Comparison of ENCODE assay signal across 8 cellular contexts in genomic region chr10:62373995-62374861, GRCh38. TPM values are rescaled to one million over a fixed set of nuclear protein-coding genes. Genes with fewer than 3 reads are reported as not detected.
DNase-seq lines count a peak whose midpoint lies in the region; ATAC-seq and TF ChIP-seq lines count a peak whose summit lies in the region.

TSS of gene ZNF365 (plus strand) at chr10:62374369. CDS start at chr10:62376194, 1,825 bp downstream.

- H3K27ac ChIP-seq in Peyer's patch (no peak within 1 kb of the TSS), heart right ventricle (peak within 1 kb of the TSS in 6 of 10 donors; percentile 22 to 67 (median 60)), trophoblast cell (ENCODE audit: low read depth, low read length) (no peak within 1 kb of the TSS)

- no peak within 1 kb of the TSS for H4K12ac ChIP-seq in trophoblast cell (ENCODE audit: low read depth, low read length)

- H3K4me1 ChIP-seq in Peyer's patch (peaks cover 0 to 9% (median 4%) of the 10 kb centered on the region in 4 donors), heart right ventricle (peaks cover 0 to 13% (median 5%) of the 10 kb centered on the region in 9 donors), trophoblast cell (ENCODE audit: control insufficient read depth in 1 of 2, insufficient read depth in 2 of 2, low read length in 2 of 2) (peaks cover 0 to 5% of the 10 kb centered on the region in 2 experiments)

- peak; percentile 38 for DNase-seq in GM20000 (ENCODE audit: low spot score)
- DNase-seq in Peyer's patch: peak in 1 of 3 donors; percentile 48
- peak; percentile 16 to 25 for DNase-seq in heart right ventricle
- DNase-seq in trophoblast cell: peak in 1 of 2 donors; percentile 20

- peak; percentile 38 to 81 (median 60) for ATAC-seq in heart right ventricle
- ATAC-seq in HG02571 (IDR thresholded peaks at IDR 0.05; ENCODE audit: unreplicated experiment): no peak
- no peak for ATAC-seq in GM18502 (IDR thresholded peaks at IDR 0.05; ENCODE audit: poor library complexity, unreplicated experiment)
- no peak for ATAC-seq in GM19467 (IDR thresholded peaks at IDR 0.05; ENCODE audit: unreplicated experiment)

- WGBS in heart right ventricle, 2 donors: 2 to 3% methylated on average over 67 to 73 of the region's 73 CpGs
- WGBS in trophoblast cell (ENCODE audit: extremely low coverage, insufficient coverage, insufficient read length): no CpG with 5 or more reads among the region's 73 CpGs

- H3K9me3 Mint-ChIP-seq in activated naive CD8-positive, alpha-beta T cell (ENCODE audit: low read depth): no peaks in the 10 kb centered on the region

- H3K36me3 ChIP-seq in Peyer's patch (no peaks in the 10 kb centered on the region), heart right ventricle (no peaks in the 10 kb centered on the region), trophoblast cell (ENCODE audit: control insufficient read depth in 1 of 2, insufficient read depth in 2 of 2, low read length in 2 of 2) (no peaks in the 10 kb centered on the region)

- H3K9me3 ChIP-seq in Peyer's patch (no peaks in the 10 kb centered on the region), heart right ventricle (no peaks in the 10 kb centered on the region), trophoblast cell (ENCODE audit: insufficient read depth, low read depth, low read length) (no peaks in the 10 kb centered on the region)

- no peak within 1 kb of the TSS for H2AK5ac ChIP-seq in trophoblast cell (ENCODE audit: low read length)

- H2BK5ac ChIP-seq in trophoblast cell (ENCODE audit: low read depth, low read length, poor library complexity): no peak within 1 kb of the TSS

- peak within 1 kb of the TSS; percentile 87 for H3K4me2 ChIP-seq in trophoblast cell (ENCODE audit: low read length)

- peaks cover 3% of the 10 kb centered on the region for H3K36me3 Mint-ChIP-seq in activated naive CD8-positive, alpha-beta T cell

- TF ChIP-seq POLR2A in Peyer's patch (IDR thresholded peaks at IDR 0.05): no peak

- H3K27me3 ChIP-seq in Peyer's patch: peaks cover 0 to 13% of the 10 kb centered on the region in 2 donors
- H3K27me3 ChIP-seq in heart right ventricle: peaks cover 0 to 36% (median 8%) of the 10 kb centered on the region in 7 donors
- H3K27me3 ChIP-seq in trophoblast cell (ENCODE audit: insufficient read depth, low read length): peaks cover 16% of the 10 kb centered on the region

- H3K23ac ChIP-seq in trophoblast cell (ENCODE audit: low read length): no peak within 1 kb of the TSS

- H3K79me1 ChIP-seq in trophoblast cell (ENCODE audit: low read length): no peaks in the 10 kb centered on the region

- no peak within 1 kb of the TSS for H2AFZ ChIP-seq in trophoblast cell (ENCODE audit: insufficient read depth, low read length, poor library complexity)

- H3K79me2 ChIP-seq in trophoblast cell (ENCODE audit: control insufficient read depth, insufficient read depth, low read length, poor library complexity): no peaks in the 10 kb centered on the region

- H3K27me3 Mint-ChIP-seq in activated naive CD8-positive, alpha-beta T cell: peaks cover 20% of the 10 kb centered on the region

- no peak within 1 kb of the TSS for H3K4ac ChIP-seq in trophoblast cell (ENCODE audit: low read depth, low read length)

- H4K8ac ChIP-seq in trophoblast cell (ENCODE audit: low read depth, low read length): no peak within 1 kb of the TSS

- no peak within 1 kb of the TSS for H3K18ac ChIP-seq in trophoblast cell (ENCODE audit: low read length)

- peak within 1 kb of the TSS; percentile 84 for H3K4me3 Mint-ChIP-seq in activated naive CD8-positive, alpha-beta T cell

- H3K27ac Mint-ChIP-seq in activated naive CD8-positive, alpha-beta T cell: no peak within 1 kb of the TSS

- intact Hi-C loops in heart right ventricle (cut with DNase I): no loop called here

- H3K4me3 ChIP-seq in Peyer's patch (peak within 1 kb of the TSS; percentile 21 to 60 (median 50)), heart right ventricle (peak within 1 kb of the TSS in 9 of 10 donors; percentile 38 to 63 (median 60)), trophoblast cell (ENCODE audit: low read depth, low read length) (peak within 1 kb of the TSS; percentile 59)

- H2BK120ac ChIP-seq in trophoblast cell (ENCODE audit: insufficient read depth, low read length, poor library complexity): no peak within 1 kb of the TSS

- TF ChIP-seq CTCF in GM20000 (IDR thresholded peaks at IDR 0.05; ENCODE audit: extremely low read depth, missing control alignments) (no peak), Peyer's patch (IDR thresholded peaks at IDR 0.05) (no peak), heart right ventricle (IDR thresholded peaks at IDR 0.05) (peak in 1 of 9 donors; percentile 9)

- H3K9ac ChIP-seq in trophoblast cell (ENCODE audit: low read length): no peak within 1 kb of the TSS

- no peak within 1 kb of the TSS for H2BK12ac ChIP-seq in trophoblast cell (ENCODE audit: low read length)

- H3K14ac ChIP-seq in trophoblast cell (ENCODE audit: low read length): no peak within 1 kb of the TSS

- no peak within 1 kb of the TSS for H4K91ac ChIP-seq in trophoblast cell (ENCODE audit: low read depth, low read length)

- peaks cover 5% of the 10 kb centered on the region for H3K4me1 Mint-ChIP-seq in activated naive CD8-positive, alpha-beta T cell (ENCODE audit: low read depth)

RNA-seq across cellular contexts. Expression of gene ZNF365, which starts in this region (rescaled TPM):
- total RNA-seq in Peyer's patch (under 1 TPM in 2 of 4 donors, not detected in 2; 0.27 to 0.83 TPM), heart right ventricle (under 1 TPM; 0.05 to 0.60 (median 0.20) TPM)
- under 1 TPM; 0.07 TPM for polyA plus RNA-seq in heart right ventricle
- polyA plus RNA-seq in trophoblast cell (2013): 3.4 and 3.5 TPM in 2 replicates

Comparison
In these comparisons a context has a peak if more than half of its experiments do, and no peak if none do; other contexts are left out.
1. Peak in DNase-seq, ATAC-seq, H3K4me3 ChIP-seq and H3K27ac ChIP-seq in heart right ventricle; RNA of the gene not detected or under 1 TPM.